8 cellular contexts compared by ENCODE assay signal in genomic region chr7:97927797-97928748, GRCh38. TPM values are rescaled to one million over a fixed set of nuclear protein-coding genes. Genes with fewer than 3 reads are reported as not detected.
DNase-seq lines count a peak whose midpoint lies in the region; ATAC-seq and TF ChIP-seq lines count a peak whose summit lies in the region.
"Not testable (repeated sequence)": the region's sequence is repeated elsewhere in the genome, so short reads cannot be mapped to it uniquely, and the experiment has no call there.

No MANE protein-coding gene starts in this region.

- H3K36me3 ChIP-seq in esophagus muscularis mucosa; lung (ENCODE audit: control insufficient read depth in 2 of 2, insufficient read depth in 2 of 2, low read length in 2 of 2): not testable (repeated sequence)

- TF ChIP-seq CTCF in 22Rv1 (IDR thresholded peaks at IDR 0.05) = peak; percentile 99
- TF ChIP-seq CTCF in GM12873 (IDR thresholded peaks at IDR 0.05; ENCODE audit: insufficient read depth, low read depth, low read length, missing control alignments) = peak; percentile 63
- peak; percentile 71 to 94 (median 78) for TF ChIP-seq CTCF in esophagus muscularis mucosa (IDR thresholded peaks at IDR 0.05)
- TF ChIP-seq CTCF in lung (IDR thresholded peaks at IDR 0.05; ENCODE audit: control extremely low read depth, extremely low read depth) = peak; percentile 55

- peaks cover 5 to 12% (median 9%) of the 10 kb centered on the region in 4 donors for H3K4me1 ChIP-seq in esophagus muscularis mucosa
- H3K4me1 ChIP-seq in lung (ENCODE audit: control insufficient read depth in 2 of 2, insufficient read depth in 2 of 2, low read length in 2 of 2) = not testable (repeated sequence)

- TF ChIP-seq EP300 in esophagus muscularis mucosa (IDR thresholded peaks at IDR 0.05) = not testable (repeated sequence)

- peaks cover 0 to 24% (median 3%) of the 10 kb centered on the region in 4 donors for H3K27me3 ChIP-seq in esophagus muscularis mucosa
- not testable (repeated sequence) for H3K27me3 ChIP-seq in lung (ENCODE audit: control insufficient read depth, insufficient read depth)

- DNase-seq in NCI-H1048 (lab: John Stamatoyannopoulos, UW) (peak; percentile 23), SW480 (ENCODE audit: low spot score) (peak; percentile 26), activated gamma-delta T cell treated with Interleukin-2 at 50 U/mL for 16 hours (peak; percentile 69)
- not testable (repeated sequence) for DNase-seq in esophagus muscularis mucosa (ENCODE audit: extremely low spot score); lung (ENCODE audit: low spot score)
- DNase-seq in stimulated activated CD4-positive, alpha-beta T cell treated with anti-CD3 and anti-CD28 coated beads, Interleukin-1b, Interleukin-23, amount 100 ng/mL, for 1 hour (ENCODE audit: low read depth in 2 of 2) = peak; percentile 7 to 64

- WGBS in esophagus muscularis mucosa = 63% methylated on average over 1 of the region's 80 CpGs
- WGBS in lung, 2 donors = 5 to 7% methylated on average over 38 to 80 of the region's 80 CpGs

- not testable (repeated sequence) for TF ChIP-seq POLR2A in esophagus muscularis mucosa (IDR thresholded peaks at IDR 0.05; ENCODE audit: low read depth)

- H3K4me3 ChIP-seq in esophagus muscularis mucosa = peak overlapping the region; percentile 54 to 65 (median 56)
- H3K4me3 ChIP-seq in lung = not testable (repeated sequence)

- not testable (repeated sequence) for ATAC-seq in lung (ENCODE audit: insufficient read depth, low FRiP score)

- H3K9me3 ChIP-seq in esophagus muscularis mucosa; lung (ENCODE audit: control insufficient read depth in 2 of 2, insufficient read depth in 1 of 2, low read length in 1 of 2): not testable (repeated sequence)

- H3K27ac ChIP-seq in 22Rv1; esophagus muscularis mucosa (replicated peaks in 1 of 4); lung (ENCODE audit: low read depth in 1 of 2, low read length in 1 of 2): not testable (repeated sequence)

- intact Hi-C loops in esophagus muscularis mucosa (cut with DNase I) = loop anchor here (10.0 kb wide), 1 partner anchor 53 kb away; the partner anchor contains the start of gene ASNS

RNA-seq across cellular contexts. Expression of gene ASNS, which starts 55.9 kb away (rescaled TPM):
- total RNA-seq in esophagus muscularis mucosa (10 to 100 TPM; 13.9 to 17.6 (median 15.3) TPM), lung (10 to 100 TPM; 12.4 to 56.7 TPM)
- 10 to 100 TPM; 27.4 to 65.9 TPM for polyA plus RNA-seq in lung
